1 cellular context compared by ENCODE assay signal in genomic region chr1:99560192-99561040, GRCh38.
TF ChIP-seq lines count a peak whose summit lies in the region.

No MANE protein-coding gene starts in this region.

TF ChIP-seq in HepG2, 621 proteins besides CTCF, POLR2A, EP300 and RAD21 (continued from another document):
- TF ChIP-seq ZNF280D (CRISPR knock-in tag; IDR thresholded peaks at IDR 0.05): no peak
- no peak for TF ChIP-seq TBX2 (CRISPR knock-in tag; IDR thresholded peaks at IDR 0.05; ENCODE audit: borderline replicate concordance)
- no peak for TF ChIP-seq IRF2 (CRISPR knock-in tag; IDR thresholded peaks at IDR 0.05)
- no peak for TF ChIP-seq ZNF143 (CRISPR knock-in tag; IDR thresholded peaks at IDR 0.05)
- TF ChIP-seq ZNF136 (CRISPR knock-in tag; IDR thresholded peaks at IDR 0.05; ENCODE audit: low read depth): no peak
- no peak for TF ChIP-seq DMAP1 (CRISPR knock-in tag; IDR thresholded peaks at IDR 0.05)
- TF ChIP-seq ZBTB21 (CRISPR knock-in tag; IDR thresholded peaks at IDR 0.05): no peak
- no peak for TF ChIP-seq ZNF251 (CRISPR knock-in tag; IDR thresholded peaks at IDR 0.05)
- no peak for TF ChIP-seq POLR2AphosphoS5 (IDR thresholded peaks at IDR 0.05; ENCODE audit: low read depth, low read length)
- TF ChIP-seq MXD1 (CRISPR knock-in tag; IDR thresholded peaks at IDR 0.05): no peak
- TF ChIP-seq ZNF577 (CRISPR knock-in tag; IDR thresholded peaks at IDR 0.05; ENCODE audit: borderline replicate concordance, low read depth): no peak
- TF ChIP-seq ZMYM2 (CRISPR knock-in tag; IDR thresholded peaks at IDR 0.05): no peak
- no peak for TF ChIP-seq ZNF468 (CRISPR knock-in tag; IDR thresholded peaks at IDR 0.05)
